8 cellular contexts compared by ENCODE assay signal in genomic region chr11:119356349-119357031, GRCh38. TPM values are rescaled to one million over a fixed set of nuclear protein-coding genes. Genes with fewer than 3 reads are reported as not detected.
DNase-seq lines count a peak whose midpoint lies in the region; ATAC-seq and TF ChIP-seq lines count a peak whose summit lies in the region.

No MANE protein-coding gene starts in this region.

- H3K4me1 ChIP-seq in adipocyte (ENCODE audit: control insufficient read depth, insufficient read depth, low read length) (peaks cover 19% of the 10 kb centered on the region), uterus (no peaks in the 10 kb centered on the region)

- DNase-seq in T-cell (peak; percentile 42 to 77 (median 66)), adipocyte (ENCODE audit: low read depth) (peak; percentile 93), left cardiac atrium (peak; percentile 88), progenitor cell of endocrine pancreas (ENCODE audit: low spot score, unreplicated experiment) (peak; percentile 58), uterus (peak; percentile 86), NCI-H1417 treated with DMSO at 0.1 percent for 48 hours (lab: John Stamatoyannopoulos, UW) (no peak)

- H3K27me3 ChIP-seq in adipocyte (replicated peaks; ENCODE audit: control insufficient read depth, insufficient read depth, low read length) (peaks cover 12% of the 10 kb centered on the region), uterus (no peaks in the 10 kb centered on the region)

- peak; percentile 89 for TF ChIP-seq CTCF in progenitor cell of endocrine pancreas (IDR thresholded peaks at IDR 0.05; ENCODE audit: unreplicated experiment)
- peak; percentile 85 to 94 (median 90) for TF ChIP-seq CTCF in uterus (IDR thresholded peaks at IDR 0.05)

- H3K4me3 ChIP-seq in adipocyte (ENCODE audit: low read length) = peak overlapping the region; percentile 85
- H3K4me3 ChIP-seq in uterus = peak overlapping the region; percentile 37 to 51

- peak overlapping the region; percentile 89 to 90 for H3K27ac ChIP-seq in uterus

- H3K27me3 Mint-ChIP-seq in T-cell = peaks cover 15 to 20% of the 10 kb centered on the region in 2 donors
- H3K27me3 Mint-ChIP-seq in progenitor cell of endocrine pancreas = peaks cover 32% of the 10 kb centered on the region

- ATAC-seq in GM19043 (IDR thresholded peaks at IDR 0.05; ENCODE audit: low read depth, unreplicated experiment) (peak; percentile 79), HG03520 (IDR thresholded peaks at IDR 0.05; ENCODE audit: unreplicated experiment) (peak; percentile 62), T-cell (replicated peaks in 1 of 4) (peak; percentile 92 to 96 (median 94)), left cardiac atrium (peak; percentile 79 to 84)

- H3K4me1 Mint-ChIP-seq in T-cell (peaks cover 2 to 9% (median 7%) of the 10 kb centered on the region in 3 donors), progenitor cell of endocrine pancreas (ENCODE audit: low read depth) (peaks cover 16% of the 10 kb centered on the region)

- intact Hi-C loops in left cardiac atrium (cut with DNase I) = loop anchor here in 1 of 2 donors (2.0 to 5.0 kb wide), 3 partner anchors 16 to 116 kb away; partner anchors contain the start of gene USP2
- intact Hi-C loops in uterus (cut with DNase I; ENCODE audit: low total_unique reads) = loop anchor here (2.0 to 10.0 kb wide), 2 partner anchors 22 to 118 kb away; no protein-coding TSS in a partner anchor

- H3K9me3 Mint-ChIP-seq in T-cell (no peaks in the 10 kb centered on the region), progenitor cell of endocrine pancreas (ENCODE audit: low read depth) (no peaks in the 10 kb centered on the region)

- H3K27ac Mint-ChIP-seq in T-cell (peak overlapping the region in 1 of 2 donors; percentile 16), progenitor cell of endocrine pancreas (no peak overlapping the region)

- POLR2A ChIA-PET in T-cell (lab: Charles Lee) = no interaction called here

- H3K36me3 Mint-ChIP-seq in T-cell (no peaks in the 10 kb centered on the region), progenitor cell of endocrine pancreas (ENCODE audit: insufficient read depth) (no peaks in the 10 kb centered on the region)

- H3K9ac ChIP-seq in adipocyte (ENCODE audit: low read length) = peak overlapping the region; percentile 86

- CTCF ChIA-PET in T-cell (lab: Charles Lee) = interaction anchor here (0.6 to 2.8 kb wide), 22 partner anchors 8 to 647 kb away, joined by 3 to 21 read pairs (median 4); partner anchors contain the start of genes USP2 (in 2 of the 2) and NECTIN1 (in 1 of the 2)

- H3K4me3 Mint-ChIP-seq in T-cell = peak overlapping the region; percentile 81 to 89 (median 83)
- peak overlapping the region; percentile 80 for H3K4me3 Mint-ChIP-seq in progenitor cell of endocrine pancreas (ENCODE audit: low read depth)

- H3K9me3 ChIP-seq in adipocyte (ENCODE audit: control insufficient read depth, low read length) (no peaks in the 10 kb centered on the region), uterus (no peaks in the 10 kb centered on the region)

- peaks cover 3% of the 10 kb centered on the region for H3K36me3 ChIP-seq in adipocyte (ENCODE audit: control insufficient read depth, insufficient read depth, low read length, severe bottlenecking)
- no peaks in the 10 kb centered on the region for H3K36me3 ChIP-seq in uterus

- no peak for TF ChIP-seq POLR2A in uterus (IDR thresholded peaks at IDR 0.05)

RNA-seq across cellular contexts. Expression of gene MFRP, which starts 10.0 kb away (rescaled TPM):
- total RNA-seq in T-cell (not detected), left cardiac atrium (not detected), progenitor cell of endocrine pancreas (not detected in 2 replicates), uterus (under 1 TPM in 2 of 4 donors, not detected in 2; 0.07 to 0.26 TPM)

RNA-seq across cellular contexts. Expression of gene C1QTNF5, which starts 15.8 kb away (rescaled TPM):
- not detected for total RNA-seq in T-cell
- total RNA-seq in left cardiac atrium = 10 to 100 TPM; 25.1 to 39.9 TPM
- 0.31 and 0.40 TPM in 2 replicates for total RNA-seq in progenitor cell of endocrine pancreas
- total RNA-seq in uterus = 10 to 100 TPM in 3 of 4 donors, 1 to 10 TPM in 1; 6.5 to 40.2 (median 35.7) TPM

RNA-seq across cellular contexts. Expression of gene RNF26, which starts 22.2 kb away (rescaled TPM):
- total RNA-seq in T-cell (10 to 100 TPM; 18.4 to 21.4 (median 20.3) TPM), left cardiac atrium (10 to 100 TPM; 13.2 to 14.1 TPM), progenitor cell of endocrine pancreas (30.3 and 34.2 TPM in 2 replicates), uterus (10 to 100 TPM in 1 of 4 donors, 1 to 10 TPM in 3; 3.3 to 23.1 (median 6.8) TPM)

RNA-seq across cellular contexts. Expression of gene USP2, which starts 25.0 kb away (rescaled TPM):
- 1 to 10 TPM in 1 of 5 donors, under 1 TPM in 4; 0.13 to 3.2 (median 0.44) TPM for total RNA-seq in T-cell
- total RNA-seq in left cardiac atrium = 10 to 100 TPM; 65.8 to 68.8 TPM
- total RNA-seq in progenitor cell of endocrine pancreas = 5.1 and 6.3 TPM in 2 replicates
- 10 to 100 TPM in 1 of 4 donors, 1 to 10 TPM in 1, under 1 TPM in 1, not detected in 1; 0.29 to 28.2 (median 2.1) TPM for total RNA-seq in uterus

RNA-seq across cellular contexts. Expression of gene MCAM, which starts 39.6 kb away (rescaled TPM):
- total RNA-seq in T-cell = 10 to 100 TPM in 1 of 5 donors, 1 to 10 TPM in 1, under 1 TPM in 3; 0.50 to 10.2 (median 0.76) TPM
- 100 to 1,000 TPM; 144 to 230 TPM for total RNA-seq in left cardiac atrium
- total RNA-seq in progenitor cell of endocrine pancreas = 9.8 and 12.7 TPM in 2 replicates
- total RNA-seq in uterus = 100 to 1,000 TPM; 228 to 564 (median 354) TPM
